ENCODE assay signal across 8 cellular contexts in genomic region chr3:143885803-143886427, GRCh38. TPM values are rescaled to one million over a fixed set of nuclear protein-coding genes. Genes with fewer than 3 reads are reported as not detected.
A peak's percentile ranks its signal among the peaks of the same experiment; 100 is the strongest.
DNase-seq lines count a peak whose midpoint lies in the region; ATAC-seq, FAIRE-seq and TF ChIP-seq lines count a peak whose summit lies in the region.

No MANE protein-coding gene starts in this region.

- H3K27ac ChIP-seq in K562 (ENCODE audit: extremely low read depth, low read depth, low read length), result no peak overlapping the region
- H3K27ac ChIP-seq in tibial nerve, result no peak overlapping the region

- peak; percentile 85 for FAIRE-seq in K562 (lab: Jason Lieb, UNC)

- no peaks in the 10 kb centered on the region for H4K20me1 ChIP-seq in K562 (replicated peaks; ENCODE audit: control insufficient read depth, insufficient read depth, low read length)

- TF ChIP-seq POLR2A in K562 (conservative IDR thresholded peaks at IDR 0.05), result no peak
- TF ChIP-seq POLR2A in tibial nerve (IDR thresholded peaks at IDR 0.05), result no peak

- in situ Hi-C loops in K562 (cut with MboI), result no loop called here

- BruUV-seq in K562 (replicated peaks; lab: Mats Ljungman, UMichigan), result no TSS peak

- POLR2A ChIA-PET in K562 (lab: Yijun Ruan, JAX), result no interaction called here

- CTCF ChIA-PET in K562 (lab: Yijun Ruan, JAX; ENCODE audit: low intra/inter-chr PET ratio), result no interaction called here

- ATAC-seq in GM19463 (IDR thresholded peaks at IDR 0.05; ENCODE audit: unreplicated experiment) (peak; percentile 94), HG03432 (IDR thresholded peaks at IDR 0.05; ENCODE audit: unreplicated experiment) (peak; percentile 95), K562 (peak; percentile 95)

- H3K9ac ChIP-seq in K562 (ENCODE audit: insufficient read depth in 1 of 2, low read depth in 2 of 2, low read length in 2 of 2), result no peak overlapping the region

- H3K4me1 ChIP-seq in K562 (replicated peaks in 1 of 2; ENCODE audit: control insufficient read depth in 2 of 2, insufficient read depth in 2 of 2, low read length in 2 of 2) (no peaks in the 10 kb centered on the region), tibial nerve (no peaks in the 10 kb centered on the region)

- peak; percentile 3 for DNase-seq in NCI-H510A treated with DMSO at 0.1 percent for 48 hours (lab: John Stamatoyannopoulos, UW)
- DNase-seq in NCI-H510A (lab: John Stamatoyannopoulos, UW), result no peak
- DNase-seq in NOMO-1 treated with dmso at 0.1 percent for 144 hours (lab: John Stamatoyannopoulos, UW; ENCODE audit: unreplicated experiment), result peak; percentile 20
- peak; percentile 41 to 53 (median 47) for DNase-seq in K562 (ENCODE audit: extremely low read depth in 1 of 4, low spot score in 3 of 4)
- peak; percentile 43 for DNase-seq in kidney tubule cell (ENCODE audit: low spot score)
- no peak for DNase-seq in tibial nerve (ENCODE audit: low spot score in 2 of 2)

- peak; percentile 53 to 63 for TF ChIP-seq RAD21 in K562 (CRISPR knock-in tag; conservative IDR thresholded peaks at IDR 0.05 in 1 of 2, IDR thresholded peaks at IDR 0.05 in 1 of 2)

- TF ChIP-seq EP300 in K562 (IDR thresholded peaks at IDR 0.05; ENCODE audit: low read length) (no peak), tibial nerve (IDR thresholded peaks at IDR 0.05) (no peak)

- H3K4me3 ChIP-seq in K562, result no peak overlapping the region
- no peak overlapping the region for H3K4me3 ChIP-seq in tibial nerve

- TF ChIP-seq CTCF in K562 (IDR thresholded peaks at IDR 0.05 in 2 of 3, conservative IDR thresholded peaks at IDR 0.05 in 1 of 3; ENCODE audit: insufficient read depth in 2 of 3, low read depth in 1 of 3, low read length in 3 of 3) (peak; percentile 61 to 72 (median 72)), tibial nerve (IDR thresholded peaks at IDR 0.05) (peak; percentile 37 to 63 (median 44))

- H3K36me3 ChIP-seq in K562 (ENCODE audit: control insufficient read depth, insufficient read depth, low read length) (no peaks in the 10 kb centered on the region), tibial nerve (no peaks in the 10 kb centered on the region)

- H3K9me1 ChIP-seq in K562 (ENCODE audit: control insufficient read depth, insufficient read depth, low read length), result no peaks in the 10 kb centered on the region

- intact Hi-C loops in K562 (cut with micrococcal nuclease), result no loop called here

- H3K79me2 ChIP-seq in K562 (ENCODE audit: control insufficient read depth, insufficient read depth, low read length), result no peaks in the 10 kb centered on the region

- no peak overlapping the region for H3K4me2 ChIP-seq in K562 (ENCODE audit: insufficient read depth, low read length)

- no peaks in the 10 kb centered on the region for H3K27me3 ChIP-seq in K562 (ENCODE audit: control insufficient read depth in 2 of 2, insufficient read depth in 2 of 2, low read length in 2 of 2)
- no peaks in the 10 kb centered on the region for H3K27me3 ChIP-seq in tibial nerve

- no peak overlapping the region for H2AFZ ChIP-seq in K562 (ENCODE audit: low read depth, low read length)

- WGBS in K562 (ENCODE audit: insufficient coverage, low coverage, missing lambda C conversion rate), result 0% methylated on average over 1 of the region's 1 CpG
- 94 to 96% methylated on average over 1 of the region's 1 CpG for WGBS in tibial nerve, 2 donors

- H3K9me3 ChIP-seq in K562 (replicated peaks; ENCODE audit: control insufficient read depth, insufficient read depth, low read depth, low read length), result no peaks in the 10 kb centered on the region
- H3K9me3 ChIP-seq in tibial nerve, result no peaks in the 10 kb centered on the region

TF ChIP-seq in K562, 482 proteins besides CTCF, POLR2A, EP300 and RAD21:
- TF ChIP-seq DACH1 (IDR thresholded peaks at IDR 0.05; ENCODE audit: partially characterized antibody) (no peak), SMC3 (conservative IDR thresholded peaks at IDR 0.05; ENCODE audit: insufficient read depth, low read depth, low read length) (0 out of 2 replicates have a peak, but pooled peaks have one; percentile 38), TARDBP (IDR thresholded peaks at IDR 0.05) (no peak), PHB2 (IDR thresholded peaks at IDR 0.05; ENCODE audit: low read depth) (no peak), EWSR1 (IDR thresholded peaks at IDR 0.05; ENCODE audit: borderline replicate concordance, low read depth, partially characterized antibody) (no peak), FOXK2 (conservative IDR thresholded peaks at IDR 0.05 in 1 of 2, IDR thresholded peaks at IDR 0.05 in 1 of 2; ENCODE audit: low read depth in 2 of 2) (no peak), PKNOX1 (IDR thresholded peaks at IDR 0.05) (no peak), TCF7L2 (IDR thresholded peaks at IDR 0.05; ENCODE audit: low read depth, low read length) (no peak), C11orf30 (IDR thresholded peaks at IDR 0.05; ENCODE audit: low read depth) (peak; percentile 30; the same call in 1 of the 2 replicates), ARHGAP35 (IDR thresholded peaks at IDR 0.05; ENCODE audit: partially characterized antibody) (no peak), ZBED1 (IDR thresholded peaks at IDR 0.05) (no peak), STAG1 (CRISPR knock-in tag; IDR thresholded peaks at IDR 0.05; ENCODE audit: borderline replicate concordance) (peak; percentile 25; the same call in 1 of the 2 replicates), ZNF41 (CRISPR knock-in tag; conservative IDR thresholded peaks at IDR 0.05) (no peak), MAFG (tag; conservative IDR thresholded peaks at IDR 0.05) (peak; percentile 26; the same call in 1 of the 2 replicates), ZNF24 (IDR thresholded peaks at IDR 0.05) (no peak), ZNF316 (IDR thresholded peaks at IDR 0.05) (peak; percentile 55), KAT7 (CRISPR knock-in tag; IDR thresholded peaks at IDR 0.05; ENCODE audit: borderline replicate concordance) (no peak), BRD9 (IDR thresholded peaks at IDR 0.05; ENCODE audit: low read depth, partially characterized antibody) (no peak), SRSF9 (IDR thresholded peaks at IDR 0.05; ENCODE audit: borderline replicate concordance, low read depth, low read length) (no peak), MCM3 (IDR thresholded peaks at IDR 0.05) (no peak)
- TF ChIP-seq, protein P1, sequence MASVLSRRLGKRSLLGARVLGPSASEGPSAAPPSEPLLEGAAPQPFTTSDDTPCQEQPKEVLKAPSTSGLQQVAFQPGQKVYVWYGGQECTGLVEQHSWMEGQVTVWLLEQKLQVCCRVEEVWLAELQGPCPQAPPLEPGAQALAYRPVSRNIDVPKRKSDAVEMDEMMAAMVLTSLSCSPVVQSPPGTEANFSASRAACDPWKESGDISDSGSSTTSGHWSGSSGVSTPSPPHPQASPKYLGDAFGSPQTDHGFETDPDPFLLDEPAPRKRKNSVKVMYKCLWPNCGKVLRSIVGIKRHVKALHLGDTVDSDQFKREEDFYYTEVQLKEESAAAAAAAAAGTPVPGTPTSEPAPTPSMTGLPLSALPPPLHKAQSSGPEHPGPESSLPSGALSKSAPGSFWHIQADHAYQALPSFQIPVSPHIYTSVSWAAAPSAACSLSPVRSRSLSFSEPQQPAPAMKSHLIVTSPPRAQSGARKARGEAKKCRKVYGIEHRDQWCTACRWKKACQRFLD (CRISPR knock-in tag; IDR thresholded peaks at IDR 0.05), result no peak
TF ChIP-seq in K562: peak in this region for 5.

RNA-seq across cellular contexts. Expression of gene SLC9A9, which starts 37.6 kb away (rescaled TPM):
- total RNA-seq in K562 (2011; cell fraction: chromatin; rRNA removed; ENCODE audit: low replicate concordance), result not detected in 2 replicates
- total RNA-seq in K562 (2011; cell fraction: nucleolus; rRNA removed), result not detected in 2 replicates
- total RNA-seq in K562 (2011; cell fraction: nucleoplasm; rRNA removed), result not detected in 2 replicates
- not detected in 2 replicates for total RNA-seq in K562 (2014; rRNA removed)
- total RNA-seq in K562 (2014; rRNA removed; fragmentation: Illumina TruSeq; extraction: Trizol), result not detected in 2 replicates
- not detected in 2 replicates for total RNA-seq in K562 (2015; rRNA removed; fragmentation: Illumina TruSeq; extraction: Trizol)
- 0.13 and 0.27 TPM in 2 replicates for total RNA-seq in K562 (2021)
- not detected in 2 replicates for polyA plus RNA-seq in K562 (2011; rRNA removed)
- not detected in 2 replicates for polyA plus RNA-seq in K562 (2011; cell fraction: cytosol; rRNA removed)
- not detected in 2 replicates for polyA plus RNA-seq in K562 (2011; cell fraction: nucleus; rRNA removed)
- polyA plus RNA-seq in K562 (2012), result 0.08 and 0.19 TPM in 2 replicates
- 0.03 TPM in 1 of 2 replicates, not detected in the other for polyA plus RNA-seq in K562 (2014; fragmentation: Illumina TruSeq; extraction: Trizol)
- polyA plus RNA-seq in K562 (2014; fragmentation: Nextera tagmentation; extraction: Ambion mirVana), result not detected
- not detected in 2 replicates for polyA plus RNA-seq in K562 (2014; rRNA removed)
- 0.04 and 0.33 TPM in 2 replicates for polyA minus RNA-seq in K562 (2011; rRNA and poly(A)+ RNA removed)
- polyA minus RNA-seq in K562 (2011; cell fraction: cytosol; rRNA and poly(A)+ RNA removed), result not detected in 2 replicates
- polyA minus RNA-seq in K562 (2011; cell fraction: nucleus; rRNA and poly(A)+ RNA removed), result not detected in 2 replicates
- 10 to 100 TPM in 2 of 4 donors, 1 to 10 TPM in 2; 7.6 to 11.1 (median 9.2) TPM for total RNA-seq in tibial nerve

Comparison
In these comparisons a context has a peak if more than half of its experiments do, and no peak if none do; other contexts are left out.
1. DNase-seq: peak in NCI-H510A treated with DMSO at 0.1 percent for 48 hours (single experiment), NOMO-1 treated with dmso at 0.1 percent for 144 hours (single experiment), K562 (4 of 4) and kidney tubule cell (single experiment); none in NCI-H510A (single experiment) and tibial nerve (0 of 2).
2. RNA of gene SLC9A9, which starts 37.6 kb away (total RNA-seq): 7.6 to 11.1 TPM in tibial nerve; 0.13 to 0.27 TPM in K562; every median in the first group is over 4 times any median in the second.
3. Peak in every context shown above with its lines, with median percentiles within 50 percentile points of each other: ATAC-seq.